In the genomic region with DNA sequence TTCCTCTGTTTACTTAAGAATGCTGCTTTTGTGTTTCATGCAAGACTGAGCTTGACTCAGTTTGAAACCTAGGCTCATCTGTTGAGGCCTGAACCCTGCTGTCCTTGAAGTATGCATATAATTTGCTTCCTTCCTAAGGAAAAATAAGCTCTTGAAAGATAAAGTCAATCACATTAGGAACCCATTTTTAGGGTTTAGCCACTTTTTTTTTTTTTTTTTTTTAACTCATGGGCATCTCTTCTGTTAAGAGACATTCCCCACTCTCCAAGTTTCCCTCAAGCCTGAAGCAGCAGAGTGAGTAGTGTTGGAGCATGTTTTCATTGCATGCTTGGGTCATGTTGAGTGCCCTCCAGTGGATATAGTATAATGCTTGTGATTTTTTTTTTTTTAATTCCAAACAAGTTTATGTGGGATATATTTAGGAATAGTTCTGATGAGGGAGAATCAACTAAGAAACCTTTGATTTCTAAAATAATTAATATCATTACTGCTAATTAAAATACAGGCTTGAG, we compare ENCODE assay signal across 8 cellular contexts. TPM values are rescaled to one million over a fixed set of nuclear protein-coding genes. Genes with fewer than 3 reads are reported as not detected.
DNase-seq lines count a peak whose midpoint lies in the region; ATAC-seq, FAIRE-seq and TF ChIP-seq lines count a peak whose summit lies in the region.

No MANE protein-coding gene starts in this region.

- H3K9me3 Mint-ChIP-seq in GM23338: no peaks in the 10 kb centered on the region

- POLR2A ChIA-PET in endothelial cell of umbilical vein (lab: Charles Lee): interaction anchor here (1.4 kb wide), 1 partner anchor 12 kb away, joined by 3 read pairs; no protein-coding TSS in a partner anchor

- H3K27ac ChIP-seq in GM23338 (ENCODE audit: low read depth) (no peak overlapping the region), Peyer's patch (no peak overlapping the region), endothelial cell of umbilical vein (ENCODE audit: insufficient read depth, low read depth, low read length) (no peak overlapping the region), neutrophil (peak overlapping the region; percentile 10)

- no peak for FAIRE-seq in endothelial cell of umbilical vein (lab: Jason Lieb, UNC)

- CTCF ChIA-PET in endothelial cell of umbilical vein (lab: Charles Lee): interaction anchor here (0.7 to 1.9 kb wide), 7 partner anchors 11 to 678 kb away, joined by 3 to 6 read pairs (median 4); partner anchors contain the start of gene ZNF621

- H3K36me3 Mint-ChIP-seq in GM23338 (ENCODE audit: low read depth): peaks cover 10% of the 10 kb centered on the region; the same call in 2 of the 3 replicates

- no peaks in the 10 kb centered on the region for H3K9me2 ChIP-seq in GM23338 (ENCODE audit: insufficient read depth)

- H3K9me1 ChIP-seq in endothelial cell of umbilical vein (replicated peaks; ENCODE audit: control insufficient read depth, extremely low read depth, insufficient read depth, low read length): no peaks in the 10 kb centered on the region

- no peaks in the 10 kb centered on the region for H3K27me3 ChIP-seq in GM23338 (ENCODE audit: insufficient read depth)
- H3K27me3 ChIP-seq in Peyer's patch: no peaks in the 10 kb centered on the region
- H3K27me3 ChIP-seq in endothelial cell of umbilical vein (ENCODE audit: control insufficient read depth in 2 of 2, insufficient read depth in 2 of 2, low read length in 2 of 2): no peaks in the 10 kb centered on the region
- peaks cover 3% of the 10 kb centered on the region for H3K27me3 ChIP-seq in neutrophil

- peaks cover 61% of the 10 kb centered on the region for H3K4me1 Mint-ChIP-seq in GM23338

- H2AFZ ChIP-seq in GM23338 (no peak overlapping the region), endothelial cell of umbilical vein (ENCODE audit: low read depth, low read length) (no peak overlapping the region)

- H3K27me3 Mint-ChIP-seq in GM23338 (ENCODE audit: insufficient read depth, low read depth, poor library complexity): peaks cover 9% of the 10 kb centered on the region

- no TSS peak for BruUV-seq in endothelial cell of umbilical vein (replicated peaks; lab: Mats Ljungman, UMichigan)

- H3K27ac Mint-ChIP-seq in GM23338: no peak overlapping the region

- H3F3A ChIP-seq in GM23338 (replicated peaks; ENCODE audit: low read depth): no peaks in the 10 kb centered on the region

- TF ChIP-seq POLR2A in Peyer's patch (IDR thresholded peaks at IDR 0.05): no peak
- no peak for TF ChIP-seq POLR2A in endothelial cell of umbilical vein (IDR thresholded peaks at IDR 0.05; ENCODE audit: low read depth, low read length)

- peak; percentile 5; the same call in 1 of the 3 replicates for ATAC-seq in GM23338

- H4K20me1 ChIP-seq in GM23338 (replicated peaks; ENCODE audit: insufficient read depth) (peaks cover 67% of the 10 kb centered on the region), endothelial cell of umbilical vein (replicated peaks; ENCODE audit: control insufficient read depth, extremely low read depth, insufficient read depth, low read length) (peaks cover 44% of the 10 kb centered on the region)

- peak; percentile 34 for DNase-seq in D341Med (ENCODE audit: low spot score)
- peak; percentile 50 for DNase-seq in GM23338 (ENCODE audit: low spot score)
- no peak for DNase-seq in Peyer's patch
- peak; percentile 71 for DNase-seq in endothelial cell of umbilical vein (ENCODE audit: low read depth, low spot score)
- DNase-seq in NCI-H1048 (lab: John Stamatoyannopoulos, UW): no peak
- no peak for DNase-seq in activated naive CD4-positive, alpha-beta T cell treated with Interleukin-2 at 50 U/mL for 16 hours
- no peak for DNase-seq in ecto neural progenitor cell (ENCODE audit: low spot score)

- H3K9me3 ChIP-seq in Peyer's patch (no peaks in the 10 kb centered on the region), endothelial cell of umbilical vein (replicated peaks; ENCODE audit: control insufficient read depth, insufficient read depth, low read length) (no peaks in the 10 kb centered on the region), neutrophil (no peaks in the 10 kb centered on the region)

- H3K4me3 Mint-ChIP-seq in GM23338: peak overlapping the region; percentile 98

- peaks cover 80% of the 10 kb centered on the region for H3K79me2 ChIP-seq in GM23338 (replicated peaks; ENCODE audit: insufficient read depth)
- H3K79me2 ChIP-seq in endothelial cell of umbilical vein (ENCODE audit: control insufficient read depth, insufficient read depth, low read length): peaks cover 84% of the 10 kb centered on the region

- TF ChIP-seq CTCF in GM23338 (conservative IDR thresholded peaks at IDR 0.05; ENCODE audit: low read depth in 2 of 2) (peak; percentile 15 to 42), Peyer's patch (IDR thresholded peaks at IDR 0.05) (peak in 4 of 6 experiments; percentile 21 to 49 (median 42)), endothelial cell of umbilical vein (IDR thresholded peaks at IDR 0.05; ENCODE audit: extremely low read depth in 1 of 2, insufficient read depth in 1 of 2, low read depth in 1 of 2, low read length in 2 of 2) (peak; percentile 25), neutrophil (IDR thresholded peaks at IDR 0.05) (no peak)

- dilution Hi-C loops in endothelial cell of umbilical vein (cut with MboI; ENCODE audit: extremely low pct_ligation_motif_present, low sequenced_read_pairs): no loop called here

- H3K36me3 ChIP-seq in GM23338 (ENCODE audit: insufficient read depth) (no peaks in the 10 kb centered on the region), Peyer's patch (no peaks in the 10 kb centered on the region), endothelial cell of umbilical vein (ENCODE audit: control insufficient read depth in 2 of 2, extremely low read depth in 1 of 2, insufficient read depth in 2 of 2, low read length in 2 of 2) (peaks cover 0 to 1% of the 10 kb centered on the region in 2 experiments), neutrophil (no peaks in the 10 kb centered on the region)

- peak overlapping the region; percentile 83 for H3K9ac ChIP-seq in endothelial cell of umbilical vein (replicated peaks; ENCODE audit: extremely low read depth, insufficient read depth, low read length)

- H3K4me3 ChIP-seq in GM23338: peak overlapping the region; percentile 92
- H3K4me3 ChIP-seq in Peyer's patch: peak overlapping the region in 2 of 4 donors; percentile 94 to 98
- peak overlapping the region in 2 of 3 experiments; percentile 83 to 90 for H3K4me3 ChIP-seq in endothelial cell of umbilical vein (replicated peaks in 1 of 3; ENCODE audit: insufficient read depth in 1 of 3, low read depth in 1 of 3, low read length in 3 of 3)
- no peak overlapping the region for H3K4me3 ChIP-seq in neutrophil (ENCODE audit: low read depth in 1 of 2, low read length in 1 of 2)

- H3K4me1 ChIP-seq in GM23338 (ENCODE audit: insufficient read depth) (peaks cover 67% of the 10 kb centered on the region), Peyer's patch (peaks cover 0 to 60% (median 23%) of the 10 kb centered on the region in 4 donors), endothelial cell of umbilical vein (ENCODE audit: control insufficient read depth, extremely low read depth, insufficient read depth, low read length) (peaks cover 33% of the 10 kb centered on the region), neutrophil (ENCODE audit: control insufficient read depth in 1 of 2, insufficient read depth in 1 of 2, low read depth in 1 of 2, low read length in 1 of 2) (peaks cover 61 to 70% of the 10 kb centered on the region in 2 experiments)

- H3K4me2 ChIP-seq in GM23338 (peak overlapping the region; percentile 83), endothelial cell of umbilical vein (ENCODE audit: insufficient read depth, low read length) (peak overlapping the region; percentile 98)

- intact Hi-C loops in endothelial cell of umbilical vein (cut with micrococcal nuclease): loop anchor here (1.0 to 10.0 kb wide), 13 partner anchors 28 to 1269 kb away; partner anchors contain the start of genes RPL14, ULK4 and ZNF621

TF ChIP-seq in GM23338, 12 proteins besides CTCF, POLR2A, EP300 and RAD21:
- no peak for TF ChIP-seq ZNF331 (CRISPR knock-in tag; IDR thresholded peaks at IDR 0.05; ENCODE audit: low read depth)
- TF ChIP-seq STAT1 (IDR thresholded peaks at IDR 0.05; ENCODE audit: unreplicated experiment): no peak

TF ChIP-seq in endothelial cell of umbilical vein, 7 proteins besides CTCF, POLR2A, EP300 and RAD21:
- TF ChIP-seq GATA2 (IDR thresholded peaks at IDR 0.05; ENCODE audit: insufficient read depth, insufficient read length, low read depth, low read length) (no peak), MYC (IDR thresholded peaks at IDR 0.05; ENCODE audit: low read depth, low read length) (no peak), EZH2 (IDR thresholded peaks at IDR 0.05; ENCODE audit: borderline replicate concordance, low read depth, low read length, severe bottlenecking) (no peak), POLR2AphosphoS5 (IDR thresholded peaks at IDR 0.05; ENCODE audit: insufficient read depth, low read depth, low read length) (no peak), FOS (IDR thresholded peaks at IDR 0.05; ENCODE audit: borderline replicate concordance, insufficient read depth, low read length) (no peak), MAX (IDR thresholded peaks at IDR 0.05; ENCODE audit: insufficient read depth, insufficient read length) (no peak), JUN (IDR thresholded peaks at IDR 0.05; ENCODE audit: borderline replicate concordance, insufficient read depth, insufficient read length, low read depth) (no peak)

RNA-seq across cellular contexts. Expression of gene CTNNB1, which starts 3.6 kb away (rescaled TPM):
- total RNA-seq in GM23338 (2014; rRNA removed; shearing (Covaris generic)): 558 and 566 TPM in 2 replicates
- 84.3 and 89.4 TPM in 2 replicates for polyA plus RNA-seq in GM23338 (2016; fragmentation: Nextera tagmentation; extraction: Ambion mirVana)
- total RNA-seq in Peyer's patch: 100 to 1,000 TPM; 433 to 546 (median 509) TPM
- 513 and 566 TPM in 2 replicates for total RNA-seq in endothelial cell of umbilical vein
- polyA plus RNA-seq in endothelial cell of umbilical vein: 906 and 920 TPM in 2 replicates
- 475 and 525 TPM in 2 replicates for polyA plus RNA-seq in endothelial cell of umbilical vein (2011; cell fraction: cytosol; rRNA removed)
- polyA plus RNA-seq in endothelial cell of umbilical vein (2011; cell fraction: nucleus; rRNA removed): 1,001 and 1,036 TPM in 2 replicates
- polyA plus RNA-seq in endothelial cell of umbilical vein (2012): 282 and 393 TPM in 2 replicates
- 3,186 and 3,245 TPM in 2 replicates for polyA minus RNA-seq in endothelial cell of umbilical vein
- 232 TPM for polyA minus RNA-seq in endothelial cell of umbilical vein (2011; cell fraction: cytosol; rRNA and poly(A)+ RNA removed)
- 917 and 1,217 TPM in 2 replicates for polyA minus RNA-seq in endothelial cell of umbilical vein (2011; cell fraction: nucleus; rRNA and poly(A)+ RNA removed)

Comparison
In these comparisons a context has a peak if more than half of its experiments do, and no peak if none do; other contexts are left out.
1. DNase-seq: peak in D341Med (single experiment), GM23338 (single experiment) and endothelial cell of umbilical vein (single experiment); none in Peyer's patch (0 of 3), NCI-H1048 (single experiment), activated naive CD4-positive, alpha-beta T cell treated with Interleukin-2 at 50 U/mL for 16 hours (single experiment) and ecto neural progenitor cell (single experiment).
2. H3K4me3 ChIP-seq: peak in GM23338 (single experiment) and endothelial cell of umbilical vein (2 of 3); none in neutrophil (0 of 2).